In the genomic region with DNA sequence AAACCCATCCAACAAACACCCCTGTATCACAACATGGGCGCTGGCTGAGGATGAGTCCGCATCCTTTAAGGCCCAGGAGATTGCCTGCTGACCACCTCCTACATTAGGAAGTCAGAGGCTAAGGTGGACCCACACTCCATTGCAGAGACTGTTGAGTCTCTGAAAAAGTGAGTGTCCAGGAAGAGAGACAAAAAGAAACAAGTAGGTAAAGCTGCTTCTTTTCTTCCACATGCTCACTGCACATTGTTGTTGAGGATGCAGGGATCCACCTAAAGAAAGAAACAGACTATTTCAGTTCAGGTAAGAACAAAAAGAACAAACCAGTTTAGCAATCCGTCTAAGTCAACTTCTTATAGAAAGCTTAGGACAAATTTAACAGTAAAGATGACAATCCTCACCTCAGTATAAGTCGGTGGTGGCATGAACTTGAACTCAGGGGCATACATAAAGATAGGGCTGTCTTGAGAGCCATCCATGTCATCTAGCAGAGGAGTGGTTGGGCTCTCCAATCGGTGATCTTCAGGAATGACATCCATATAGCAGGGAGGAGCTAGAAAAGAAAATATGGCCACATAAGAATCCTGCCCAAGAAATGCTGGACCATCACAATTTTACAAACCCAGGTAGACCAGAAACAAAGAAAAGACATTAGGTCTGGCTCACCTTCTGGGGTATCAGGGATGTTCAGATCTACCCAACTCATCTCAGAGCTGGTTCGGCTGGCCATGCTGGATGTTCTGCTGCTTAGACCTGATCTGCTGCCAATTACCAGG, we compare ENCODE assay signal across 9 cellular contexts. TPM values are rescaled to one million over a fixed set of nuclear protein-coding genes. Genes with fewer than 3 reads are reported as not detected.
DNase-seq lines count a peak whose midpoint lies in the region; FAIRE-seq and TF ChIP-seq lines count a peak whose summit lies in the region.
"Had no signal": no experiment of that assay in that cellular context is flagged by ENCODE, and none has a peak within 500 bp of the region (broad histone marks: within the 10 kb centered on the region; RNA-seq: fewer than 3 reads in every experiment).

No MANE protein-coding gene starts in this region.

- DNase-seq in NCI-H2227 (lab: John Stamatoyannopoulos, UW; ENCODE audit: unreplicated experiment) (peak; percentile 36), NCI-H2227 treated with DMSO at 0.1 percent for 48 hours (lab: John Stamatoyannopoulos, UW) (no peak), keratinocyte (ENCODE audit: low read depth, low spot score) (no peak), NAMALWA (ENCODE audit: low spot score) (no peak), NCI-H1436 treated with DMSO at 0.1 percent for 48 hours (lab: John Stamatoyannopoulos, UW) (no peak), NCI-H526 (lab: John Stamatoyannopoulos, UW) (no peak)
- DNase-seq in activated T-helper 2 cell treated with anti-CD3 and anti-CD28 coated beads, Interferon-gamma antibody, Interleukin-2, Interleukin-4, amounts not matched to agents 10 μg/mL and 5 μg/mL and 100 μg/mL, durations not matched to agents 14 hours and 24 hours and 36 hours (ENCODE audit: low spot score), result no peak

- dilution Hi-C loops in keratinocyte (cut with MboI; ENCODE audit: extremely low pct_ligation_motif_present, low sequenced_read_pairs), result no loop called here

- H3K4me3 ChIP-seq in keratinocyte (ENCODE audit: control insufficient read depth in 2 of 3, extremely low read depth in 1 of 3, insufficient read depth in 2 of 3, low read depth in 1 of 3, low read length in 3 of 3), result peak overlapping the region; percentile 57 to 96 (median 93)
- H3K4me3 ChIP-seq in subcutaneous abdominal adipose tissue (ENCODE audit: low read depth in 1 of 5, low read length in 5 of 5), result peak overlapping the region; percentile 89 to 100 (median 100)
- H3K4me3 ChIP-seq: A549 had no signal

- H2AFZ ChIP-seq in keratinocyte (ENCODE audit: control insufficient read depth, low read length), result no peak overlapping the region

- H3K9ac ChIP-seq in keratinocyte (ENCODE audit: control insufficient read depth, extremely low read depth, insufficient read depth, low read length) (no peak overlapping the region), subcutaneous abdominal adipose tissue (ENCODE audit: low read length in 5 of 5) (peak overlapping the region; percentile 87 to 100 (median 92))

- peaks cover 48% of the 10 kb centered on the region for H3K36me3 Mint-ChIP-seq in activated T-helper 2 cell treated with anti-CD3 and anti-CD28 coated beads, Interferon-gamma antibody, Interleukin-2, Interleukin-4, amounts not matched to agents 10 μg/mL and 5 μg/mL and 100 μg/mL, durations not matched to agents 14 hours and 24 hours and 36 hours (ENCODE audit: low read depth)

- H3K27ac ChIP-seq in keratinocyte (ENCODE audit: control insufficient read depth, insufficient read depth, low read length) (no peak overlapping the region), subcutaneous abdominal adipose tissue (ENCODE audit: low read depth, low read length) (peak overlapping the region; percentile 88)
- H3K27ac ChIP-seq: A549 had no signal

- H3K9me3 Mint-ChIP-seq in activated T-helper 2 cell treated with anti-CD3 and anti-CD28 coated beads, Interferon-gamma antibody, Interleukin-2, Interleukin-4, amounts not matched to agents 10 μg/mL and 5 μg/mL and 100 μg/mL, durations not matched to agents 14 hours and 24 hours and 36 hours, result no peaks in the 10 kb centered on the region

- TF ChIP-seq CTCF in keratinocyte (optimal IDR thresholded peaks at IDR 0.05 in 1 of 3, IDR thresholded peaks at IDR 0.05 in 1 of 3, conservative IDR thresholded peaks at IDR 0.05 in 1 of 3; ENCODE audit: extremely low read depth in 1 of 3, insufficient read depth in 2 of 3, low read length in 3 of 3), result no peak

- H3K4me2 ChIP-seq in keratinocyte (ENCODE audit: control insufficient read depth, extremely low read depth, insufficient read depth, low read depth, low read length), result peak overlapping the region; percentile 97
- H3K4me2 ChIP-seq: A549 had no signal

- peaks cover 13 to 18% of the 10 kb centered on the region in 2 experiments for H3K36me3 ChIP-seq in keratinocyte (ENCODE audit: control insufficient read depth in 2 of 2, extremely low read depth in 1 of 2, insufficient read depth in 2 of 2, low read length in 2 of 2)
- H3K36me3 ChIP-seq in subcutaneous abdominal adipose tissue (ENCODE audit: control insufficient read depth in 5 of 5, insufficient read depth in 5 of 5, low read length in 5 of 5), result peaks cover 23 to 38% (median 30%) of the 10 kb centered on the region in 5 donors

- H3K27me3 ChIP-seq in keratinocyte (ENCODE audit: control insufficient read depth, extremely low read depth, insufficient read depth, low read length) (no peaks in the 10 kb centered on the region), subcutaneous abdominal adipose tissue (ENCODE audit: control insufficient read depth in 5 of 5, insufficient read depth in 4 of 5, low read length in 5 of 5) (no peaks in the 10 kb centered on the region)

- no peaks in the 10 kb centered on the region for H4K20me1 ChIP-seq in keratinocyte (ENCODE audit: control insufficient read depth, extremely low read depth, insufficient read depth, low read length)

- no peak for FAIRE-seq in keratinocyte (lab: Jason Lieb, UNC)
- FAIRE-seq: A549 had no signal

- peaks cover 38% of the 10 kb centered on the region for H3K4me1 ChIP-seq in keratinocyte (ENCODE audit: control insufficient read depth, extremely low read depth, insufficient read depth, low read length)
- peaks cover 9 to 64% (median 53%) of the 10 kb centered on the region in 5 donors for H3K4me1 ChIP-seq in subcutaneous abdominal adipose tissue (ENCODE audit: control insufficient read depth in 5 of 5, insufficient read depth in 5 of 5, low read length in 5 of 5)

- H3K79me2 ChIP-seq in keratinocyte (ENCODE audit: control insufficient read depth, insufficient read depth, low read length), result peaks cover 8% of the 10 kb centered on the region

- H3K27me3 Mint-ChIP-seq in activated T-helper 2 cell treated with anti-CD3 and anti-CD28 coated beads, Interferon-gamma antibody, Interleukin-2, Interleukin-4, amounts not matched to agents 10 μg/mL and 5 μg/mL and 100 μg/mL, durations not matched to agents 14 hours and 24 hours and 36 hours (ENCODE audit: low read depth), result no peaks in the 10 kb centered on the region

- H3K4me1 Mint-ChIP-seq in activated T-helper 2 cell treated with anti-CD3 and anti-CD28 coated beads, Interferon-gamma antibody, Interleukin-2, Interleukin-4, amounts not matched to agents 10 μg/mL and 5 μg/mL and 100 μg/mL, durations not matched to agents 14 hours and 24 hours and 36 hours (ENCODE audit: low read depth), result peaks cover 60% of the 10 kb centered on the region

- H3K27ac Mint-ChIP-seq in activated T-helper 2 cell treated with anti-CD3 and anti-CD28 coated beads, Interferon-gamma antibody, Interleukin-2, Interleukin-4, amounts not matched to agents 10 μg/mL and 5 μg/mL and 100 μg/mL, durations not matched to agents 14 hours and 24 hours and 36 hours, result peak overlapping the region; percentile 95

- H3K9me1 ChIP-seq in keratinocyte (ENCODE audit: control insufficient read depth, extremely low read depth, insufficient read depth, low read length), result no peaks in the 10 kb centered on the region

- intact Hi-C loops in activated T-helper 2 cell treated with anti-CD3 and anti-CD28 coated beads, Interferon-gamma antibody, Interleukin-2, Interleukin-4, amounts not matched to agents 10 μg/mL and 5 μg/mL and 100 μg/mL, durations not matched to agents 14 hours and 24 hours and 36 hours (cut with micrococcal nuclease), result loop anchor here (1.0 to 2.0 kb wide), 2 partner anchors 15 to 19 kb away; no protein-coding TSS in a partner anchor

- H3K4me3 Mint-ChIP-seq in activated T-helper 2 cell treated with anti-CD3 and anti-CD28 coated beads, Interferon-gamma antibody, Interleukin-2, Interleukin-4, amounts not matched to agents 10 μg/mL and 5 μg/mL and 100 μg/mL, durations not matched to agents 14 hours and 24 hours and 36 hours (ENCODE audit: low read depth), result peak overlapping the region; percentile 85

- H3K9me3 ChIP-seq in keratinocyte (ENCODE audit: control insufficient read depth, low read depth, low read length) (no peaks in the 10 kb centered on the region), subcutaneous abdominal adipose tissue (ENCODE audit: control insufficient read depth in 5 of 5, low read length in 5 of 5) (no peaks in the 10 kb centered on the region)
- H3K9me3 ChIP-seq: A549 had no signal

RNA-seq across cellular contexts. Expression of a gene that starts 2.6 kb away (rescaled TPM):
- total RNA-seq in activated T-helper 2 cell treated with anti-CD3 and anti-CD28 coated beads, Interferon-gamma antibody, Interleukin-2, Interleukin-4, amounts not matched to agents 10 μg/mL and 5 μg/mL and 100 μg/mL, durations not matched to agents 14 hours and 24 hours and 36 hours, result 37.8 and 39.1 TPM in 2 replicates
- polyA plus RNA-seq in keratinocyte, result 89.7 to 165 TPM (median 159 TPM) in 3 replicates
- polyA plus RNA-seq in keratinocyte (2011; ENCODE audit: low read depth), result 41.9 TPM
- polyA plus RNA-seq in keratinocyte (2011; cell fraction: cytosol; rRNA removed), result 55.4 and 104 TPM in 2 replicates
- polyA plus RNA-seq in keratinocyte (2011; cell fraction: nucleus; rRNA removed), result 156 and 196 TPM in 2 replicates
- 39.4 and 112 TPM in 2 replicates for polyA plus RNA-seq in keratinocyte (2012; ENCODE audit: low replicate concordance)
- polyA minus RNA-seq in keratinocyte, result 115 to 413 TPM (median 186 TPM) in 3 replicates
- polyA minus RNA-seq in keratinocyte (2011; cell fraction: cytosol; rRNA and poly(A)+ RNA removed), result 82.9 TPM
- 106 and 162 TPM in 2 replicates for polyA minus RNA-seq in keratinocyte (2011; cell fraction: nucleus; rRNA and poly(A)+ RNA removed)

RNA-seq across cellular contexts. Expression of a gene that starts 27.7 kb away (rescaled TPM):
- not detected in 2 replicates for total RNA-seq in activated T-helper 2 cell treated with anti-CD3 and anti-CD28 coated beads, Interferon-gamma antibody, Interleukin-2, Interleukin-4, amounts not matched to agents 10 μg/mL and 5 μg/mL and 100 μg/mL, durations not matched to agents 14 hours and 24 hours and 36 hours
- polyA plus RNA-seq in keratinocyte, result 0.04 TPM in 1 of 3 replicates, not detected in the others
- not detected for polyA plus RNA-seq in keratinocyte (2011; ENCODE audit: low read depth)
- not detected in 2 replicates for polyA plus RNA-seq in keratinocyte (2011; cell fraction: cytosol; rRNA removed)
- polyA plus RNA-seq in keratinocyte (2011; cell fraction: nucleus; rRNA removed), result not detected in 2 replicates
- polyA plus RNA-seq in keratinocyte (2012; ENCODE audit: low replicate concordance), result not detected in 2 replicates
- polyA minus RNA-seq in keratinocyte, result not detected in 3 replicates
- polyA minus RNA-seq in keratinocyte (2011; cell fraction: cytosol; rRNA and poly(A)+ RNA removed), result not detected
- not detected in 2 replicates for polyA minus RNA-seq in keratinocyte (2011; cell fraction: nucleus; rRNA and poly(A)+ RNA removed)
- polyA plus RNA-seq: A549 had no signal

RNA-seq across cellular contexts. Expression of a gene that starts 29.3 kb away (rescaled TPM):
- total RNA-seq in activated T-helper 2 cell treated with anti-CD3 and anti-CD28 coated beads, Interferon-gamma antibody, Interleukin-2, Interleukin-4, amounts not matched to agents 10 μg/mL and 5 μg/mL and 100 μg/mL, durations not matched to agents 14 hours and 24 hours and 36 hours, result 13.2 and 14.7 TPM in 2 replicates
- polyA plus RNA-seq in keratinocyte, result 8.1 to 14.0 TPM (median 10.0 TPM) in 3 replicates
- polyA plus RNA-seq in keratinocyte (2011; ENCODE audit: low read depth), result 8.0 TPM
- polyA plus RNA-seq in keratinocyte (2011; cell fraction: cytosol; rRNA removed), result 11.0 and 11.3 TPM in 2 replicates
- polyA plus RNA-seq in keratinocyte (2011; cell fraction: nucleus; rRNA removed), result 6.8 and 8.9 TPM in 2 replicates
- polyA plus RNA-seq in keratinocyte (2012; ENCODE audit: low replicate concordance), result 9.6 and 16.1 TPM in 2 replicates
- 3.7 to 6.9 TPM (median 4.3 TPM) in 3 replicates for polyA minus RNA-seq in keratinocyte
- 5.8 TPM for polyA minus RNA-seq in keratinocyte (2011; cell fraction: cytosol; rRNA and poly(A)+ RNA removed)
- polyA minus RNA-seq in keratinocyte (2011; cell fraction: nucleus; rRNA and poly(A)+ RNA removed), result 1.9 and 3.1 TPM in 2 replicates

RNA-seq across cellular contexts. Expression of a gene that starts 29.4 kb away (rescaled TPM):
- total RNA-seq in activated T-helper 2 cell treated with anti-CD3 and anti-CD28 coated beads, Interferon-gamma antibody, Interleukin-2, Interleukin-4, amounts not matched to agents 10 μg/mL and 5 μg/mL and 100 μg/mL, durations not matched to agents 14 hours and 24 hours and 36 hours, result 4.1 TPM in 2 replicates
- 0.53 to 0.83 TPM (median 0.66 TPM) in 3 replicates for polyA plus RNA-seq in keratinocyte
- not detected for polyA plus RNA-seq in keratinocyte (2011; ENCODE audit: low read depth)
- polyA plus RNA-seq in keratinocyte (2011; cell fraction: cytosol; rRNA removed), result 0.46 and 0.81 TPM in 2 replicates
- polyA plus RNA-seq in keratinocyte (2011; cell fraction: nucleus; rRNA removed), result 1.5 and 1.6 TPM in 2 replicates
- polyA plus RNA-seq in keratinocyte (2012; ENCODE audit: low replicate concordance), result 0.20 and 0.78 TPM in 2 replicates
- polyA minus RNA-seq in keratinocyte, result 0.29 to 1.9 TPM (median 0.40 TPM) in 3 replicates
- polyA minus RNA-seq in keratinocyte (2011; cell fraction: cytosol; rRNA and poly(A)+ RNA removed), result 1.7 TPM
- polyA minus RNA-seq in keratinocyte (2011; cell fraction: nucleus; rRNA and poly(A)+ RNA removed), result 0.47 and 0.95 TPM in 2 replicates

RNA-seq across cellular contexts. Expression of a gene that starts 36.0 kb away (rescaled TPM):
- 38.1 and 39.4 TPM in 2 replicates for total RNA-seq in activated T-helper 2 cell treated with anti-CD3 and anti-CD28 coated beads, Interferon-gamma antibody, Interleukin-2, Interleukin-4, amounts not matched to agents 10 μg/mL and 5 μg/mL and 100 μg/mL, durations not matched to agents 14 hours and 24 hours and 36 hours
- polyA plus RNA-seq in keratinocyte, result 9.2 to 26.4 TPM (median 20.0 TPM) in 3 replicates
- polyA plus RNA-seq in keratinocyte (2011; ENCODE audit: low read depth), result 0.77 TPM
- 16.8 and 21.1 TPM in 2 replicates for polyA plus RNA-seq in keratinocyte (2011; cell fraction: cytosol; rRNA removed)
- 12.9 and 13.4 TPM in 2 replicates for polyA plus RNA-seq in keratinocyte (2011; cell fraction: nucleus; rRNA removed)
- polyA plus RNA-seq in keratinocyte (2012; ENCODE audit: low replicate concordance), result 2.4 and 9.0 TPM in 2 replicates
- polyA minus RNA-seq in keratinocyte, result 10.7 to 17.8 TPM (median 16.1 TPM) in 3 replicates
- polyA minus RNA-seq in keratinocyte (2011; cell fraction: cytosol; rRNA and poly(A)+ RNA removed), result 18.8 TPM
- polyA minus RNA-seq in keratinocyte (2011; cell fraction: nucleus; rRNA and poly(A)+ RNA removed), result 5.2 and 8.9 TPM in 2 replicates
